In genomic region chr3:168097381-168097780, GRCh38 we compare ENCODE assay signal across 1 cellular context.
TF ChIP-seq lines count a peak whose summit lies in the region.

No MANE protein-coding gene starts in this region.

TF ChIP-seq in GM23338, 12 proteins besides CTCF, POLR2A, EP300 and RAD21 (continued from another document):
- TF ChIP-seq, protein P1, sequence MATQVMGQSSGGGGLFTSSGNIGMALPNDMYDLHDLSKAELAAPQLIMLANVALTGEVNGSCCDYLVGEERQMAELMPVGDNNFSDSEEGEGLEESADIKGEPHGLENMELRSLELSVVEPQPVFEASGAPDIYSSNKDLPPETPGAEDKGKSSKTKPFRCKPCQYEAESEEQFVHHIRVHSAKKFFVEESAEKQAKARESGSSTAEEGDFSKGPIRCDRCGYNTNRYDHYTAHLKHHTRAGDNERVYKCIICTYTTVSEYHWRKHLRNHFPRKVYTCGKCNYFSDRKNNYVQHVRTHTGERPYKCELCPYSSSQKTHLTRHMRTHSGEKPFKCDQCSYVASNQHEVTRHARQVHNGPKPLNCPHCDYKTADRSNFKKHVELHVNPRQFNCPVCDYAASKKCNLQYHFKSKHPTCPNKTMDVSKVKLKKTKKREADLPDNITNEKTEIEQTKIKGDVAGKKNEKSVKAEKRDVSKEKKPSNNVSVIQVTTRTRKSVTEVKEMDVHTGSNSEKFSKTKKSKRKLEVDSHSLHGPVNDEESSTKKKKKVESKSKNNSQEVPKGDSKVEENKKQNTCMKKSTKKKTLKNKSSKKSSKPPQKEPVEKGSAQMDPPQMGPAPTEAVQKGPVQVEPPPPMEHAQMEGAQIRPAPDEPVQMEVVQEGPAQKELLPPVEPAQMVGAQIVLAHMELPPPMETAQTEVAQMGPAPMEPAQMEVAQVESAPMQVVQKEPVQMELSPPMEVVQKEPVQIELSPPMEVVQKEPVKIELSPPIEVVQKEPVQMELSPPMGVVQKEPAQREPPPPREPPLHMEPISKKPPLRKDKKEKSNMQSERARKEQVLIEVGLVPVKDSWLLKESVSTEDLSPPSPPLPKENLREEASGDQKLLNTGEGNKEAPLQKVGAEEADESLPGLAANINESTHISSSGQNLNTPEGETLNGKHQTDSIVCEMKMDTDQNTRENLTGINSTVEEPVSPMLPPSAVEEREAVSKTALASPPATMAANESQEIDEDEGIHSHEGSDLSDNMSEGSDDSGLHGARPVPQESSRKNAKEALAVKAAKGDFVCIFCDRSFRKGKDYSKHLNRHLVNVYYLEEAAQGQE (IDR thresholded peaks at IDR 0.05; ENCODE audit: unreplicated experiment) = no peak
- TF ChIP-seq JUNB (IDR thresholded peaks at IDR 0.05; ENCODE audit: unreplicated experiment) (no peak), POLR2AphosphoS5 (IDR thresholded peaks at IDR 0.05; ENCODE audit: low read depth) (no peak), NANOG (IDR thresholded peaks at IDR 0.05; ENCODE audit: borderline replicate concordance) (no peak)
- TF ChIP-seq, protein P2, sequence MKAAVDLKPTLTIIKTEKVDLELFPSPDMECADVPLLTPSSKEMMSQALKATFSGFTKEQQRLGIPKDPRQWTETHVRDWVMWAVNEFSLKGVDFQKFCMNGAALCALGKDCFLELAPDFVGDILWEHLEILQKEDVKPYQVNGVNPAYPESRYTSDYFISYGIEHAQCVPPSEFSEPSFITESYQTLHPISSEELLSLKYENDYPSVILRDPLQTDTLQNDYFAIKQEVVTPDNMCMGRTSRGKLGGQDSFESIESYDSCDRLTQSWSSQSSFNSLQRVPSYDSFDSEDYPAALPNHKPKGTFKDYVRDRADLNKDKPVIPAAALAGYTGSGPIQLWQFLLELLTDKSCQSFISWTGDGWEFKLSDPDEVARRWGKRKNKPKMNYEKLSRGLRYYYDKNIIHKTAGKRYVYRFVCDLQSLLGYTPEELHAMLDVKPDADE (IDR thresholded peaks at IDR 0.05) = no peak
